In the genomic region with DNA sequence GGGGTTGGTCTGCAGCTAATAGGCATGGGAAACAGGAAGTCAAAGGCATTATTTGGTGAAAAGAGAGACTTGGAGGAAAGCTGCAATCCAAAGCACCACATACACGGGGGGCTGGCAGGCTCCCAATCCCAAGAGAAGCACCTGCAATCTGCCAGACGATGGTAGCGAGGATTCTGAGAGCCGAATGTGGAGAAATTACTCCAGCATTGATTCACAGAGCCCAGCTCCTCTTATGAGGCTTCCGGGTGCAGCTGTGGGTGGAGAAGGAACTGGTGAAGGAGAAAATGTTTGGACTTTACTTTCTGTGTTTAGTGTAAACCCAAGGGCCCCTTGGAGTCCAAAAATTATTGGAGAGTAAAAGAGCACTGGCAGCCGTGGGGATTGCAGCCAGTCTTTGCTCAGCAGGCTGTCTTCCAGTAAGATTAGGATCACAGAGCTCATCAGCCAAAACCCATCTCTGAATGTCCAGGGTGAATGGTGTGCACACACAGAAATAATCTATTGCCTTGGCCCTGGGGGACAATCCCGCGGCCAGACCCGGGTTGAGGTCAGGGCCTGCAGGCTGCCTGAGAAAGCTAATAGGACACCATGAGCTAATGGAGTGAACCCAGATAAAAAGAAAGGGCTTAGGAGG, we compare ENCODE assay signal across 23 cellular contexts.
DNase-seq lines count a peak whose midpoint lies in the region; ATAC-seq and TF ChIP-seq lines count a peak whose summit lies in the region.
"Had no signal": no experiment of that assay in that cellular context is flagged by ENCODE, and none has a peak within 500 bp of the region (broad histone marks: within the 10 kb centered on the region; RNA-seq: fewer than 3 reads in every experiment).

No MANE protein-coding gene starts in this region.

- TF ChIP-seq CTCF in neural progenitor cell (IDR thresholded peaks at IDR 0.05) (no peak), WTC11 (IDR thresholded peaks at IDR 0.05) (no peak)

- CTCF ChIA-PET in WTC11 (lab: Charles Lee), result interaction anchor here (1.1 to 1.2 kb wide), 2 partner anchors 13 to 116 kb away, joined by 3 to 4 read pairs; no protein-coding TSS in a partner anchor

- H3K9me3 Mint-ChIP-seq in neural progenitor cell (no peaks in the 10 kb centered on the region), WTC11 (no peaks in the 10 kb centered on the region)

- H2AFZ ChIP-seq in neural progenitor cell (replicated peaks), result no peak overlapping the region
- H2AFZ ChIP-seq: PC-9 had no signal

- peak overlapping the region; percentile 26 for H3K27ac Mint-ChIP-seq in neural progenitor cell
- H3K27ac Mint-ChIP-seq in WTC11, result no peak overlapping the region
- H3K27ac Mint-ChIP-seq: CD4-positive, CD25-positive, alpha-beta regulatory T cell had no signal

- H3K4me1 ChIP-seq in neural progenitor cell, result peaks cover 3% of the 10 kb centered on the region
- H3K4me1 ChIP-seq: A549, BE2C, HAP-1 had no signal

- no peaks in the 10 kb centered on the region for H3K36me3 Mint-ChIP-seq in neural progenitor cell
- H3K36me3 Mint-ChIP-seq in WTC11, result no peaks in the 10 kb centered on the region
- H3K36me3 Mint-ChIP-seq: CD4-positive, CD25-positive, alpha-beta regulatory T cell had no signal

- H3K9me3 ChIP-seq in neural progenitor cell (ENCODE audit: low read depth), result no peaks in the 10 kb centered on the region
- H3K9me3 ChIP-seq: A549, BE2C, HAP-1 had no signal

- H3K4me1 Mint-ChIP-seq in neural progenitor cell (peaks cover 31% of the 10 kb centered on the region), WTC11 (no peaks in the 10 kb centered on the region)
- H3K4me1 Mint-ChIP-seq: CD4-positive, CD25-positive, alpha-beta regulatory T cell had no signal

- POLR2A ChIA-PET in WTC11 (lab: Charles Lee), result interaction anchor here (0.5 to 1.2 kb wide), 2 partner anchors 17 to 398 kb away, joined by 3 to 4 read pairs; no protein-coding TSS in a partner anchor

- no peaks in the 10 kb centered on the region for H3K27me3 ChIP-seq in neural progenitor cell
- H3K27me3 ChIP-seq: BE2C had no signal

- ATAC-seq in Right ventricle myocardium superior (ENCODE audit: poor library complexity) (peak; percentile 88), WTC11 (no peak), GM21381 (IDR thresholded peaks at IDR 0.05; ENCODE audit: unreplicated experiment) (no peak)
- ATAC-seq: A549, GM12878 had no signal

- H3K4me3 Mint-ChIP-seq in neural progenitor cell, result no peak overlapping the region
- H3K4me3 Mint-ChIP-seq in WTC11, result no peak overlapping the region
- H3K4me3 Mint-ChIP-seq: CD4-positive, CD25-positive, alpha-beta regulatory T cell had no signal

- H3K27me3 Mint-ChIP-seq in neural progenitor cell (ENCODE audit: insufficient read depth, low read depth) (peaks cover 2% of the 10 kb centered on the region), WTC11 (ENCODE audit: low read depth) (no peaks in the 10 kb centered on the region; the same call in 1 of the 2 replicates)
- H3K27me3 Mint-ChIP-seq: CD4-positive, CD25-positive, alpha-beta regulatory T cell had no signal

- H3K27ac ChIP-seq in neural progenitor cell, result no peak overlapping the region
- H3K27ac ChIP-seq: A549, KMS-11, PC-9 had no signal

- H3K4me3 ChIP-seq in neural progenitor cell, result no peak overlapping the region
- H3K4me3 ChIP-seq: A549, GM12878, HAP-1, PC-9 had no signal

- no peaks in the 10 kb centered on the region for H3K79me2 ChIP-seq in neural progenitor cell (ENCODE audit: low read depth)

- H4K20me1 ChIP-seq in neural progenitor cell (ENCODE audit: low read depth), result no peaks in the 10 kb centered on the region

- H3K9ac ChIP-seq in neural progenitor cell, result no peak overlapping the region
- H3K9ac ChIP-seq: KMS-11 had no signal

- H3F3A ChIP-seq in neural progenitor cell (ENCODE audit: low read depth), result peaks cover 1% of the 10 kb centered on the region

- intact Hi-C loops in Right ventricle myocardium superior (cut with DNase I) (loop anchor here (10.0 kb wide), 1 partner anchor 89 kb away; no protein-coding TSS in a partner anchor), cardiac septum (cut with DNase I) (no loop called here)

- peak; percentile 58 for DNase-seq in Right ventricle myocardium superior
- DNase-seq in cardiac septum (ENCODE audit: low spot score), result no peak
- DNase-seq in cerebellar cortex (ENCODE audit: low spot score), result peak; percentile 6
- DNase-seq in neural progenitor cell (ENCODE audit: low spot score), result no peak
- DNase-seq in WTC11 (ENCODE audit: low spot score), result no peak
- DNase-seq in globus pallidus (ENCODE audit: low spot score), result no peak
- DNase-seq: BE2C; CD4-positive, CD25-positive, alpha-beta regulatory T cell; DMS79; IMR-90; MV-4-11; NCI-H1417; NCI-H1694 treated with DMSO at 0.1 percent for 48 hours; NCI-H446; NCI-H69; PC-9; RPMI8226; SIG-M5 had no signal

- H3K4me2 ChIP-seq in neural progenitor cell, result no peak overlapping the region
- H3K4me2 ChIP-seq: A549, KMS-11, PC-9 had no signal

- no peaks in the 10 kb centered on the region for H3K36me3 ChIP-seq in neural progenitor cell
- H3K36me3 ChIP-seq: BE2C, HAP-1 had no signal

TF ChIP-seq in WTC11, 78 proteins besides CTCF, POLR2A, EP300 and RAD21:
- TF ChIP-seq CREM (CRISPR knock-in tag; IDR thresholded peaks at IDR 0.05), result no peak
- TF ChIP-seq, protein P1, sequence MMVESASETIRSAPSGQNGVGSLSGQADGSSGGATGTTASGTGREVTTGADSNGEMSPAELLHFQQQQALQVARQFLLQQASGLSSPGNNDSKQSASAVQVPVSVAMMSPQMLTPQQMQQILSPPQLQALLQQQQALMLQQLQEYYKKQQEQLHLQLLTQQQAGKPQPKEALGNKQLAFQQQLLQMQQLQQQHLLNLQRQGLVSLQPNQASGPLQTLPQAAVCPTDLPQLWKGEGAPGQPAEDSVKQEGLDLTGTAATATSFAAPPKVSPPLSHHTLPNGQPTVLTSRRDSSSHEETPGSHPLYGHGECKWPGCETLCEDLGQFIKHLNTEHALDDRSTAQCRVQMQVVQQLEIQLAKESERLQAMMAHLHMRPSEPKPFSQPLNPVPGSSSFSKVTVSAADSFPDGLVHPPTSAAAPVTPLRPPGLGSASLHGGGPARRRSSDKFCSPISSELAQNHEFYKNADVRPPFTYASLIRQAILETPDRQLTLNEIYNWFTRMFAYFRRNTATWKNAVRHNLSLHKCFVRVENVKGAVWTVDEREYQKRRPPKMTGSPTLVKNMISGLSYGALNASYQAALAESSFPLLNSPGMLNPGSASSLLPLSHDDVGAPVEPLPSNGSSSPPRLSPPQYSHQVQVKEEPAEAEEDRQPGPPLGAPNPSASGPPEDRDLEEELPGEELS (CRISPR knock-in tag; IDR thresholded peaks at IDR 0.05), result no peak
- TF ChIP-seq, protein P2, sequence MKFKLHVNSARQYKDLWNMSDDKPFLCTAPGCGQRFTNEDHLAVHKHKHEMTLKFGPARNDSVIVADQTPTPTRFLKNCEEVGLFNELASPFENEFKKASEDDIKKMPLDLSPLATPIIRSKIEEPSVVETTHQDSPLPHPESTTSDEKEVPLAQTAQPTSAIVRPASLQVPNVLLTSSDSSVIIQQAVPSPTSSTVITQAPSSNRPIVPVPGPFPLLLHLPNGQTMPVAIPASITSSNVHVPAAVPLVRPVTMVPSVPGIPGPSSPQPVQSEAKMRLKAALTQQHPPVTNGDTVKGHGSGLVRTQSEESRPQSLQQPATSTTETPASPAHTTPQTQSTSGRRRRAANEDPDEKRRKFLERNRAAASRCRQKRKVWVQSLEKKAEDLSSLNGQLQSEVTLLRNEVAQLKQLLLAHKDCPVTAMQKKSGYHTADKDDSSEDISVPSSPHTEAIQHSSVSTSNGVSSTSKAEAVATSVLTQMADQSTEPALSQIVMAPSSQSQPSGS (CRISPR knock-in tag; IDR thresholded peaks at IDR 0.05; ENCODE audit: borderline replicate concordance, low read depth), result no peak
- TF ChIP-seq, protein P3, sequence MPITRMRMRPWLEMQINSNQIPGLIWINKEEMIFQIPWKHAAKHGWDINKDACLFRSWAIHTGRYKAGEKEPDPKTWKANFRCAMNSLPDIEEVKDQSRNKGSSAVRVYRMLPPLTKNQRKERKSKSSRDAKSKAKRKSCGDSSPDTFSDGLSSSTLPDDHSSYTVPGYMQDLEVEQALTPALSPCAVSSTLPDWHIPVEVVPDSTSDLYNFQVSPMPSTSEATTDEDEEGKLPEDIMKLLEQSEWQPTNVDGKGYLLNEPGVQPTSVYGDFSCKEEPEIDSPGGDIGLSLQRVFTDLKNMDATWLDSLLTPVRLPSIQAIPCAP (CRISPR knock-in tag; IDR thresholded peaks at IDR 0.05), result no peak
- TF ChIP-seq, protein P4, sequence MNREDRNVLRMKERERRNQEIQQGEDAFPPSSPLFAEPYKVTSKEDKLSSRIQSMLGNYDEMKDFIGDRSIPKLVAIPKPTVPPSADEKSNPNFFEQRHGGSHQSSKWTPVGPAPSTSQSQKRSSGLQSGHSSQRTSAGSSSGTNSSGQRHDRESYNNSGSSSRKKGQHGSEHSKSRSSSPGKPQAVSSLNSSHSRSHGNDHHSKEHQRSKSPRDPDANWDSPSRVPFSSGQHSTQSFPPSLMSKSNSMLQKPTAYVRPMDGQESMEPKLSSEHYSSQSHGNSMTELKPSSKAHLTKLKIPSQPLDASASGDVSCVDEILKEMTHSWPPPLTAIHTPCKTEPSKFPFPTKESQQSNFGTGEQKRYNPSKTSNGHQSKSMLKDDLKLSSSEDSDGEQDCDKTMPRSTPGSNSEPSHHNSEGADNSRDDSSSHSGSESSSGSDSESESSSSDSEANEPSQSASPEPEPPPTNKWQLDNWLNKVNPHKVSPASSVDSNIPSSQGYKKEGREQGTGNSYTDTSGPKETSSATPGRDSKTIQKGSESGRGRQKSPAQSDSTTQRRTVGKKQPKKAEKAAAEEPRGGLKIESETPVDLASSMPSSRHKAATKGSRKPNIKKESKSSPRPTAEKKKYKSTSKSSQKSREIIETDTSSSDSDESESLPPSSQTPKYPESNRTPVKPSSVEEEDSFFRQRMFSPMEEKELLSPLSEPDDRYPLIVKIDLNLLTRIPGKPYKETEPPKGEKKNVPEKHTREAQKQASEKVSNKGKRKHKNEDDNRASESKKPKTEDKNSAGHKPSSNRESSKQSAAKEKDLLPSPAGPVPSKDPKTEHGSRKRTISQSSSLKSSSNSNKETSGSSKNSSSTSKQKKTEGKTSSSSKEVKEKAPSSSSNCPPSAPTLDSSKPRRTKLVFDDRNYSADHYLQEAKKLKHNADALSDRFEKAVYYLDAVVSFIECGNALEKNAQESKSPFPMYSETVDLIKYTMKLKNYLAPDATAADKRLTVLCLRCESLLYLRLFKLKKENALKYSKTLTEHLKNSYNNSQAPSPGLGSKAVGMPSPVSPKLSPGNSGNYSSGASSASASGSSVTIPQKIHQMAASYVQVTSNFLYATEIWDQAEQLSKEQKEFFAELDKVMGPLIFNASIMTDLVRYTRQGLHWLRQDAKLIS (CRISPR knock-in tag; IDR thresholded peaks at IDR 0.05; ENCODE audit: borderline replicate concordance), result no peak
- TF ChIP-seq GRHL2 (CRISPR knock-in tag; IDR thresholded peaks at IDR 0.05; ENCODE audit: insufficient replicate concordance, severe bottlenecking), result no peak
- TF ChIP-seq CREB1 (CRISPR knock-in tag; IDR thresholded peaks at IDR 0.05), result no peak
TF ChIP-seq in WTC11: peak in this region for 0.

Comparison
In these comparisons a context has a peak if more than half of its experiments do, and no peak if none do; other contexts are left out.
1. DNase-seq: peak in Right ventricle myocardium superior (single experiment) and cerebellar cortex (single experiment); none in cardiac septum (single experiment), neural progenitor cell (single experiment), WTC11 (single experiment) and globus pallidus (single experiment).